ENCODE assay signal across 8 cellular contexts in genomic region chr2:229714080-229714735, GRCh38. TPM values are rescaled to one million over a fixed set of nuclear protein-coding genes. Genes with fewer than 3 reads are reported as not detected.
DNase-seq lines count a peak whose midpoint lies in the region; ATAC-seq, FAIRE-seq and TF ChIP-seq lines count a peak whose summit lies in the region.

TSS of gene DNER (minus strand) at chr2:229714555. CDS start at chr2:229714423, 132 bp downstream.

- no peaks in the 10 kb centered on the region for H3F3A ChIP-seq in GM23248 (ENCODE audit: insufficient read depth)

- in situ Hi-C loops in GM23248 (cut with MboI) (no loop called here), HepG2 (cut with HindIII; ENCODE audit: extremely low pct_ligation_motif_present, low pct_unique_long_range_greater_than_20kb) (no loop called here)

- peaks cover 12% of the 10 kb centered on the region for H3K4me1 Mint-ChIP-seq in stimulated activated effector memory CD8-positive, alpha-beta T cell treated with anti-CD3 and anti-CD28 coated beads, Interleukin-12 subunit alpha, Interleukin-12 subunit beta, amount 100 ng/mL, for 72 hours

- H3K27me3 ChIP-seq in GM23248 (replicated peaks; ENCODE audit: insufficient read depth) = peaks cover 50% of the 10 kb centered on the region
- peaks cover 7 to 36% of the 10 kb centered on the region in 2 experiments for H3K27me3 ChIP-seq in HepG2 (ENCODE audit: control insufficient read depth in 1 of 2, insufficient read depth in 2 of 2, low read length in 2 of 2)

- no peaks in the 10 kb centered on the region; the same call in 1 of the 2 replicates for H3K4me1 ChIP-seq in ES-I3 (ENCODE audit: insufficient read depth, low read length)
- H3K4me1 ChIP-seq in GM23248 (ENCODE audit: insufficient read depth) = no peaks in the 10 kb centered on the region
- no peaks in the 10 kb centered on the region for H3K4me1 ChIP-seq in HepG2 (ENCODE audit: insufficient read depth, low read length)

- CTCF ChIA-PET in HepG2 (lab: Yijun Ruan, JAX; ENCODE audit: low intra/inter-chr PET ratio, low total read pairs) = no interaction called here

- H3K9ac ChIP-seq in ES-I3 (ENCODE audit: low read depth, low read length) (peak within 1 kb of the TSS; percentile 56), GM23248 (no peak within 1 kb of the TSS), HepG2 (ENCODE audit: insufficient read depth, low read depth, low read length) (no peak within 1 kb of the TSS)

- WGBS in GM23248 (ENCODE audit: low coverage in 1 of 2, low lambda C conversion rate in 2 of 2, missing lambda C conversion rate in 2 of 2), 2 experiments = 1 to 3% methylated on average over 37 to 62 of the region's 84 CpGs
- WGBS in HepG2 (ENCODE audit: low lambda C conversion rate) = 20% methylated on average over 48 of the region's 84 CpGs

- no peaks in the 10 kb centered on the region for H4K20me1 ChIP-seq in GM23248 (ENCODE audit: insufficient read depth)
- peaks cover 12% of the 10 kb centered on the region; the same call in 1 of the 2 replicates for H4K20me1 ChIP-seq in HepG2 (ENCODE audit: insufficient read depth, low read length)

- H3K36me3 Mint-ChIP-seq in stimulated activated effector memory CD8-positive, alpha-beta T cell treated with anti-CD3 and anti-CD28 coated beads, Interleukin-12 subunit alpha, Interleukin-12 subunit beta, amount 100 ng/mL, for 72 hours = no peaks in the 10 kb centered on the region

- no peaks in the 10 kb centered on the region for H3K9me2 ChIP-seq in GM23248 (ENCODE audit: insufficient read depth)

- no peak for TF ChIP-seq EP300 in HepG2 (IDR thresholded peaks at IDR 0.05; ENCODE audit: low read depth in 2 of 2, low read length in 2 of 2)
- TF ChIP-seq EP300 in HepG2 (CRISPR knock-in tag; IDR thresholded peaks at IDR 0.05; ENCODE audit: borderline replicate concordance) = no peak

- H3K36me3 ChIP-seq in ES-I3 (ENCODE audit: insufficient read depth, low read length) (no peaks in the 10 kb centered on the region), GM23248 (ENCODE audit: low read depth) (no peaks in the 10 kb centered on the region), HepG2 (replicated peaks in 1 of 2; ENCODE audit: control insufficient read depth in 1 of 2, insufficient read depth in 2 of 2, low read length in 2 of 2) (no peaks in the 10 kb centered on the region)

- peak within 1 kb of the TSS; percentile 43 for H3K4me3 Mint-ChIP-seq in stimulated activated effector memory CD8-positive, alpha-beta T cell treated with anti-CD3 and anti-CD28 coated beads, Interleukin-12 subunit alpha, Interleukin-12 subunit beta, amount 100 ng/mL, for 72 hours

- H3K27ac Mint-ChIP-seq in stimulated activated effector memory CD8-positive, alpha-beta T cell treated with anti-CD3 and anti-CD28 coated beads, Interleukin-12 subunit alpha, Interleukin-12 subunit beta, amount 100 ng/mL, for 72 hours = no peak within 1 kb of the TSS

- no peak for TF ChIP-seq RAD21 in HepG2 (CRISPR knock-in tag; IDR thresholded peaks at IDR 0.05)

- no peaks in the 10 kb centered on the region for H3K9me3 Mint-ChIP-seq in stimulated activated effector memory CD8-positive, alpha-beta T cell treated with anti-CD3 and anti-CD28 coated beads, Interleukin-12 subunit alpha, Interleukin-12 subunit beta, amount 100 ng/mL, for 72 hours

- DNase-seq in GM23248 = peak; percentile 32
- DNase-seq in LoVo (ENCODE audit: low spot score) = peak; percentile 53
- DNase-seq in cerebellum (ENCODE audit: low spot score) = peak; percentile 91
- DNase-seq in HepG2 (ENCODE audit: low spot score) = no peak
- peak; percentile 31 to 67 for DNase-seq in stimulated activated effector memory CD8-positive, alpha-beta T cell treated with anti-CD3 and anti-CD28 coated beads, Interleukin-12 subunit alpha, Interleukin-12 subunit beta, amount 100 ng/mL, for 72 hours (ENCODE audit: low spot score in 2 of 2)
- no peak for DNase-seq in omental fat pad (ENCODE audit: low spot score)

- no peak for TF ChIP-seq CTCF in WI38 (IDR thresholded peaks at IDR 0.05; ENCODE audit: low read depth, low read length)
- TF ChIP-seq CTCF in HepG2 (CRISPR knock-in tag; IDR thresholded peaks at IDR 0.05) = no peak
- no peak for TF ChIP-seq CTCF in omental fat pad (IDR thresholded peaks at IDR 0.05)

- H3K4me2 ChIP-seq in GM23248 (ENCODE audit: unreplicated experiment) (peak within 1 kb of the TSS; percentile 24), HepG2 (ENCODE audit: low read depth, low read length) (peak within 1 kb of the TSS; percentile 61)

- intact Hi-C loops in HepG2 (cut with micrococcal nuclease; ENCODE audit: unreplicated experiment) = no loop called here

- H3K27ac ChIP-seq in GM23248 (no peak within 1 kb of the TSS), HepG2 (ENCODE audit: extremely low read length, insufficient read depth, low read length) (no peak within 1 kb of the TSS)

- H3K9me3 ChIP-seq in ES-I3 (ENCODE audit: control insufficient read depth, insufficient read depth, low read length) (no peaks in the 10 kb centered on the region), GM23248 (ENCODE audit: low read depth) (no peaks in the 10 kb centered on the region), HepG2 (ENCODE audit: low read length) (no peaks in the 10 kb centered on the region)

- BruUV-seq in HepG2 (replicated peaks; lab: Mats Ljungman, UMichigan) = no TSS peak

- H2AFZ ChIP-seq in GM23248 = no peak within 1 kb of the TSS
- no peak within 1 kb of the TSS for H2AFZ ChIP-seq in HepG2 (ENCODE audit: low read length)

- FAIRE-seq in HepG2 (lab: Jason Lieb, UNC) = no peak

- H3K79me2 ChIP-seq in GM23248 (ENCODE audit: insufficient read depth) (no peaks in the 10 kb centered on the region), HepG2 (ENCODE audit: insufficient read depth, low read length) (no peaks in the 10 kb centered on the region)

- no peak for TF ChIP-seq POLR2A in HepG2 (IDR thresholded peaks at IDR 0.05; ENCODE audit: insufficient read depth in 1 of 2, low read depth in 2 of 2, low read length in 2 of 2)

- ATAC-seq in HepG2 (peak; percentile 61), omental fat pad (ENCODE audit: low FRiP score) (no peak)
- peak; percentile 84 for ATAC-seq in stimulated activated effector memory CD8-positive, alpha-beta T cell treated with anti-CD3 and anti-CD28 coated beads, Interleukin-12 subunit alpha, Interleukin-12 subunit beta, amount 100 ng/mL, for 72 hours

- POLR2A ChIA-PET in HepG2 (lab: Yijun Ruan, JAX) = no interaction called here

- H3K4me3 ChIP-seq in GM23248 (peak within 1 kb of the TSS; percentile 47), WI38 (ENCODE audit: low read depth, low read length) (peak within 1 kb of the TSS; percentile 47), HepG2 (replicated peaks in 1 of 3; ENCODE audit: insufficient read depth in 1 of 3, low read depth in 2 of 3, low read length in 3 of 3) (peak within 1 kb of the TSS in 2 of 3 experiments; percentile 30 to 61; a peak in 2 of 6 replicates)

TF ChIP-seq in HepG2, 621 proteins besides CTCF, POLR2A, EP300 and RAD21 (continues in another document):
- TF ChIP-seq ZHX1 (CRISPR knock-in tag; IDR thresholded peaks at IDR 0.05; ENCODE audit: low read depth) (no peak), ZNF777 (CRISPR knock-in tag; IDR thresholded peaks at IDR 0.05) (peak; percentile 21; the same call in 1 of the 2 replicates)

RNA-seq across cellular contexts. Expression of gene DNER, which starts in this region (rescaled TPM):
- total RNA-seq in GM23248 (2014; rRNA removed; shearing (Covaris generic)) = 0.65 TPM in 1 of 2 replicates, not detected in the other
- 0.16 and 0.39 TPM in 2 replicates for polyA plus RNA-seq in GM23248 (2016; fragmentation: Nextera tagmentation; extraction: Ambion mirVana)
- total RNA-seq in cerebellum = 167 TPM
- not detected in 2 replicates for total RNA-seq in HepG2 (2016; rRNA removed; fragmentation: Illumina TruSeq; extraction: Trizol)
- not detected in 2 replicates for total RNA-seq in HepG2 (2016; cell fraction: cytosol; rRNA removed; fragmentation: Illumina TruSeq; extraction: Trizol; ENCODE audit: low read depth)
- total RNA-seq in HepG2 (2016; cell fraction: insoluble cytoplasmic fraction; rRNA removed; fragmentation: Illumina TruSeq; extraction: Trizol) = not detected in 2 replicates
- total RNA-seq in HepG2 (2016; cell fraction: membrane; rRNA removed; fragmentation: Illumina TruSeq; extraction: Trizol) = not detected in 2 replicates
- not detected in 2 replicates for total RNA-seq in HepG2 (2016; cell fraction: nucleus; rRNA removed; fragmentation: Illumina TruSeq; extraction: Trizol)
- polyA plus RNA-seq in HepG2 (2011; rRNA removed) = not detected in 2 replicates
- polyA plus RNA-seq in HepG2 (2011; cell fraction: cytosol; rRNA removed) = not detected in 2 replicates
- not detected in 2 replicates for polyA plus RNA-seq in HepG2 (2011; cell fraction: nucleus; rRNA removed)
- polyA plus RNA-seq in HepG2 (2012) = not detected in 2 replicates
- polyA plus RNA-seq in HepG2 (2016; cell fraction: cytosol; fragmentation: Illumina TruSeq; extraction: Trizol; ENCODE audit: low read depth) = not detected in 2 replicates
- polyA plus RNA-seq in HepG2 (2016; cell fraction: insoluble cytoplasmic fraction; fragmentation: Illumina TruSeq; extraction: Trizol; ENCODE audit: low read depth) = not detected in 2 replicates
- polyA plus RNA-seq in HepG2 (2016; cell fraction: membrane; fragmentation: Illumina TruSeq; extraction: Trizol; ENCODE audit: low read depth) = not detected in 2 replicates
- polyA plus RNA-seq in HepG2 (2016; cell fraction: nucleus; fragmentation: Illumina TruSeq; extraction: Trizol; ENCODE audit: insufficient read depth, low read depth) = not detected in 2 replicates
- 22.4 TPM in 1 of 2 replicates, not detected in the other for polyA minus RNA-seq in HepG2 (2011; rRNA and poly(A)+ RNA removed; ENCODE audit: low replicate concordance)
- not detected in 2 replicates for polyA minus RNA-seq in HepG2 (2011; cell fraction: cytosol; rRNA and poly(A)+ RNA removed)
- not detected in 2 replicates for polyA minus RNA-seq in HepG2 (2011; cell fraction: nucleus; rRNA and poly(A)+ RNA removed)
- 10 to 100 TPM in 1 of 4 donors, 1 to 10 TPM in 3; 3.1 to 12.2 (median 8.7) TPM for total RNA-seq in omental fat pad

Comparison
In these comparisons a context has a peak if more than half of its experiments do, and no peak if none do; other contexts are left out.
1. RNA of gene DNER (total RNA-seq): 167 TPM in cerebellum (single experiment); 3.1 to 12.2 TPM in omental fat pad, 0.65 TPM in GM23248 and not detected in HepG2; every median in the first group is over 10 times any median in the second.
2. Peak in DNase-seq, H3K4me3 ChIP-seq and H3K4me2 ChIP-seq in GM23248; RNA of the gene not detected or under 1 TPM.
3. DNase-seq: peak in LoVo (single experiment), cerebellum (single experiment) and stimulated activated effector memory CD8-positive, alpha-beta T cell treated with anti-CD3 and anti-CD28 coated beads, Interleukin-12 subunit alpha, Interleukin-12 subunit beta, amount 100 ng/mL, for 72 hours (2 of 2); none in HepG2 (single experiment) and omental fat pad (single experiment).
4. Peak in every context shown above with its lines, with median percentiles within 50 percentile points of each other: H3K4me3 ChIP-seq.